8 cellular contexts compared by ENCODE assay signal in genomic region chr17:45149669-45150603, GRCh38. TPM values are rescaled to one million over a fixed set of nuclear protein-coding genes. Genes with fewer than 3 reads are reported as not detected.
DNase-seq lines count a peak whose midpoint lies in the region; ATAC-seq, FAIRE-seq and TF ChIP-seq lines count a peak whose summit lies in the region.

No MANE protein-coding gene starts in this region.

- no peaks in the 10 kb centered on the region for H3K9me3 Mint-ChIP-seq in astrocyte (ENCODE audit: unreplicated experiment)

- peak; percentile 58 for DNase-seq in BE2C
- peak; percentile 46 for DNase-seq in H4 (ENCODE audit: low spot score)
- DNase-seq in RKO (ENCODE audit: low spot score), result peak; percentile 76
- DNase-seq in astrocyte (ENCODE audit: low read depth), result peak; percentile 34
- peak; percentile 76 for DNase-seq in hepatocyte (ENCODE audit: low spot score)
- DNase-seq in psoas muscle, result peak; percentile 70 to 84

- no peaks in the 10 kb centered on the region for H3K27me3 ChIP-seq in BE2C
- H3K27me3 ChIP-seq in astrocyte (ENCODE audit: insufficient read depth, low read length), result no peaks in the 10 kb centered on the region
- no peaks in the 10 kb centered on the region for H3K27me3 ChIP-seq in hepatocyte
- no peaks in the 10 kb centered on the region for H3K27me3 ChIP-seq in psoas muscle (ENCODE audit: insufficient read depth in 3 of 3, low read length in 2 of 3)

- H3K27me3 Mint-ChIP-seq in astrocyte (ENCODE audit: low read depth, unreplicated experiment), result no peaks in the 10 kb centered on the region

- peak in 3 of 4 donors; percentile 3 to 11 (median 5) for ATAC-seq in psoas muscle
- ATAC-seq in HG02610 (IDR thresholded peaks at IDR 0.05; ENCODE audit: unreplicated experiment), result no peak
- no peak for ATAC-seq in GM19397 (IDR thresholded peaks at IDR 0.05; ENCODE audit: unreplicated experiment)

- TF ChIP-seq CTCF in BE2C (IDR thresholded peaks at IDR 0.05; ENCODE audit: low read depth, low read length) (no peak), astrocyte (IDR thresholded peaks at IDR 0.05; ENCODE audit: insufficient read depth, low read depth, low read length) (no peak), hepatocyte (IDR thresholded peaks at IDR 0.05; ENCODE audit: poor library complexity) (no peak), psoas muscle (IDR thresholded peaks at IDR 0.05) (no peak)

- no peaks in the 10 kb centered on the region for H3K9me2 ChIP-seq in hepatocyte (replicated peaks; ENCODE audit: insufficient read depth)

- H3K9me3 ChIP-seq in BE2C (no peaks in the 10 kb centered on the region), astrocyte (ENCODE audit: insufficient read depth, low read depth, low read length) (no peaks in the 10 kb centered on the region), hepatocyte (ENCODE audit: low read depth) (no peaks in the 10 kb centered on the region), psoas muscle (no peaks in the 10 kb centered on the region)

- peaks cover 34% of the 10 kb centered on the region for H4K20me1 ChIP-seq in astrocyte (ENCODE audit: insufficient read depth, low read length)
- H4K20me1 ChIP-seq in hepatocyte (ENCODE audit: insufficient read depth, poor library complexity, severe bottlenecking), result peaks cover 24% of the 10 kb centered on the region

- H3K36me3 Mint-ChIP-seq in astrocyte (ENCODE audit: low read depth, unreplicated experiment), result peaks cover 3% of the 10 kb centered on the region

- H2AFZ ChIP-seq in astrocyte (ENCODE audit: low read depth, low read length), result peak overlapping the region; percentile 19
- H2AFZ ChIP-seq in hepatocyte, result peak overlapping the region; percentile 38

- H3K9ac ChIP-seq in astrocyte (ENCODE audit: low read length), result peak overlapping the region; percentile 91

- peak overlapping the region; percentile 88 for H3K27ac Mint-ChIP-seq in astrocyte (ENCODE audit: unreplicated experiment)

- 1% methylated on average over 56 of the region's 56 CpGs for WGBS in hepatocyte (ENCODE audit: low lambda C conversion rate, missing lambda C conversion rate)
- WGBS in psoas muscle, 3 donors, result 0 to 1% (median 1%) methylated on average over 56 of the region's 56 CpGs

- H3K79me2 ChIP-seq in astrocyte (ENCODE audit: insufficient read depth, low read length) (peaks cover 36% of the 10 kb centered on the region), hepatocyte (peaks cover 50% of the 10 kb centered on the region)

- H3K4me2 ChIP-seq in astrocyte (ENCODE audit: low read length) (peak overlapping the region; percentile 94), hepatocyte (peak overlapping the region; percentile 92)

- no peaks in the 10 kb centered on the region for H3K36me3 ChIP-seq in BE2C
- no peaks in the 10 kb centered on the region for H3K36me3 ChIP-seq in astrocyte (ENCODE audit: insufficient read depth, low read length)
- H3K36me3 ChIP-seq in hepatocyte (replicated peaks; ENCODE audit: insufficient read depth, low read depth), result no peaks in the 10 kb centered on the region
- no peaks in the 10 kb centered on the region for H3K36me3 ChIP-seq in psoas muscle (ENCODE audit: insufficient read depth in 1 of 2, low read depth in 1 of 2)

- no peak for FAIRE-seq in astrocyte (lab: Jason Lieb, UNC)

- H3K27ac ChIP-seq in astrocyte (ENCODE audit: low read depth, low read length), result peak overlapping the region; percentile 77
- peak overlapping the region; percentile 99 for H3K27ac ChIP-seq in hepatocyte
- H3K27ac ChIP-seq in psoas muscle, result peak overlapping the region; percentile 88

- H3K4me3 ChIP-seq in BE2C (ENCODE audit: low read depth, low read length) (peak overlapping the region; percentile 87), astrocyte (ENCODE audit: insufficient read depth, low read depth, low read length) (peak overlapping the region; percentile 94), hepatocyte (peak overlapping the region; percentile 90), psoas muscle (peak overlapping the region; percentile 76)

- H3K4me1 ChIP-seq in BE2C, result peaks cover 3% of the 10 kb centered on the region; the same call in 1 of the 2 replicates
- peaks cover 18% of the 10 kb centered on the region for H3K4me1 ChIP-seq in astrocyte (ENCODE audit: insufficient read depth, low read length)
- peaks cover 15% of the 10 kb centered on the region for H3K4me1 ChIP-seq in hepatocyte (ENCODE audit: insufficient read depth)
- peaks cover 23% of the 10 kb centered on the region for H3K4me1 ChIP-seq in psoas muscle

- intact Hi-C loops in psoas muscle (cut with DNase I), result loop anchor here (1.0 to 5.0 kb wide), 2 partner anchors 11 to 47 kb away; partner anchors contain the start of gene HEXIM2 (in 2 of the 2)

- peaks cover 9% of the 10 kb centered on the region for H3K4me1 Mint-ChIP-seq in astrocyte (ENCODE audit: low read depth, unreplicated experiment)

- peak overlapping the region; percentile 98 for H3K4me3 Mint-ChIP-seq in astrocyte (ENCODE audit: unreplicated experiment)

RNA-seq across cellular contexts. Expression of gene HEXIM1, which starts 1.7 kb away (rescaled TPM):
- 61.7 TPM for polyA plus RNA-seq in BE2C (2012; ENCODE audit: insufficient read depth, insufficient read length, low read depth)
- 4.9 and 6.5 TPM in 2 replicates for total RNA-seq in H4 (2014; rRNA removed; shearing (Covaris generic))
- total RNA-seq in astrocyte (44.5 and 46.6 TPM in 2 replicates), hepatocyte (17.1 and 19.2 TPM in 2 replicates), psoas muscle (10 to 100 TPM; 21.3 to 52.2 (median 31.5) TPM)
- polyA plus RNA-seq in hepatocyte (13.5 and 14.5 TPM in 2 replicates), psoas muscle (100 to 1,000 TPM in 1 of 3 donors, 10 to 100 TPM in 1, 1 to 10 TPM in 1; 9.5 to 127 (median 22.0) TPM)

RNA-seq across cellular contexts. Expression of gene HEXIM2, which starts 11.7 kb away (rescaled TPM):
- polyA plus RNA-seq in BE2C (2012; ENCODE audit: insufficient read depth, insufficient read length, low read depth), result 15.9 TPM
- 5.8 and 10.7 TPM in 2 replicates for total RNA-seq in H4 (2014; rRNA removed; shearing (Covaris generic))
- total RNA-seq in astrocyte (8.4 and 9.0 TPM in 2 replicates), hepatocyte (6.7 and 12.2 TPM in 2 replicates), psoas muscle (10 to 100 TPM; 13.7 to 47.1 (median 33.4) TPM)
- polyA plus RNA-seq in hepatocyte (7.6 and 10.5 TPM in 2 replicates), psoas muscle (10 to 100 TPM in 2 of 3 donors, 1 to 10 TPM in 1; 8.2 to 69.5 (median 62.7) TPM)

RNA-seq across cellular contexts. Expression of gene ACBD4, which starts 14.4 kb away (rescaled TPM):
- 3.1 TPM for polyA plus RNA-seq in BE2C (2012; ENCODE audit: insufficient read depth, insufficient read length, low read depth)
- 2.1 and 2.6 TPM in 2 replicates for total RNA-seq in H4 (2014; rRNA removed; shearing (Covaris generic))
- 3.9 and 4.7 TPM in 2 replicates for total RNA-seq in astrocyte
- 8.1 and 8.2 TPM in 2 replicates for total RNA-seq in hepatocyte
- 11.2 and 13.7 TPM in 2 replicates for polyA plus RNA-seq in hepatocyte
- total RNA-seq in psoas muscle, result 1 to 10 TPM; 3.9 to 8.2 (median 5.1) TPM
- 1 to 10 TPM; 2.7 to 5.2 (median 4.4) TPM for polyA plus RNA-seq in psoas muscle

RNA-seq across cellular contexts. Expression of gene PLCD3, which starts 17.6 kb away (rescaled TPM):
- 99.9 TPM for polyA plus RNA-seq in BE2C (2012; ENCODE audit: insufficient read depth, insufficient read length, low read depth)
- total RNA-seq in H4 (2014; rRNA removed; shearing (Covaris generic)), result 21.0 and 157 TPM in 2 replicates
- total RNA-seq in astrocyte (76.5 and 92.0 TPM in 2 replicates), hepatocyte (49.2 and 69.7 TPM in 2 replicates), psoas muscle (100 to 1,000 TPM in 2 of 4 donors, 10 to 100 TPM in 2; 69.8 to 217 (median 122) TPM)
- polyA plus RNA-seq in hepatocyte (35.7 and 41.8 TPM in 2 replicates), psoas muscle (100 to 1,000 TPM in 2 of 3 donors, 10 to 100 TPM in 1; 57.0 to 171 (median 170) TPM)

Comparison
In these comparisons a context has a peak if more than half of its experiments do, and no peak if none do; other contexts are left out.
1. ATAC-seq: peak in psoas muscle (3 of 4); none in HG02610 (single experiment) and GM19397 (single experiment).
2. Peak in every context shown above with its lines, with median percentiles within 50 percentile points of each other: DNase-seq, H3K4me3 ChIP-seq and H3K27ac ChIP-seq.